18 cellular contexts compared by ENCODE assay signal in genomic region chr4:141376769-141377168, GRCh38.
DNase-seq lines count a peak whose midpoint lies in the region; ATAC-seq and TF ChIP-seq lines count a peak whose summit lies in the region.
"Had no signal": no experiment of that assay in that cellular context is flagged by ENCODE, and none has a peak within 500 bp of the region (broad histone marks: within the 10 kb centered on the region; RNA-seq: fewer than 3 reads in every experiment).

No MANE protein-coding gene starts in this region.

- no peak overlapping the region for H3K4me3 ChIP-seq in vagina
- H3K4me3 ChIP-seq: adrenal gland, gastrocnemius medialis, skin epidermis had no signal

- H3K27ac ChIP-seq in vagina: no peak overlapping the region
- H3K27ac ChIP-seq: adrenal gland, gastrocnemius medialis, skin epidermis had no signal

- DNase-seq in natural killer cell: no peak
- no peak for DNase-seq in endothelial cell (ENCODE audit: low spot score)
- DNase-seq in vagina (ENCODE audit: extremely low spot score in 2 of 2): no peak
- no peak for DNase-seq in erythroblast (lab: John Stamatoyannopoulos, UW)
- DNase-seq: activated CD4-positive, alpha-beta T cell treated with anti-CD3 and anti-CD28 coated beads for 48 hours; activated CD8-positive, alpha-beta memory T cell treated with anti-CD3 and anti-CD28 coated beads, Interleukin-2, amount 50 U/mL, for 4 hours; activated effector memory CD4-positive, alpha-beta T cell treated with anti-CD3 and anti-CD28 coated beads, Interleukin-2, amount 50 U/mL, for 16 hours; adrenal gland; BE2C; gastrocnemius medialis; NCI-H1436; nephron progenitor cell; stimulated activated CD4-positive, alpha-beta T cell treated with anti-CD3 and anti-CD28 coated beads, Interleukin-4, amount 100 ng/mL, for 4 hours had no signal

- no peaks in the 10 kb centered on the region for H3K27me3 ChIP-seq in vagina
- H3K27me3 ChIP-seq: adrenal gland, BE2C, gastrocnemius medialis had no signal

- intact Hi-C loops in natural killer cell (cut with micrococcal nuclease) (no loop called here), vagina (cut with DNase I) (no loop called here)

- no peak for TF ChIP-seq POLR2A in vagina (IDR thresholded peaks at IDR 0.05)
- no peak for TF ChIP-seq POLR2A in erythroblast (IDR thresholded peaks at IDR 0.05; ENCODE audit: low read length)

- H3K36me3 ChIP-seq in vagina: no peaks in the 10 kb centered on the region
- H3K36me3 ChIP-seq: adrenal gland, BE2C, gastrocnemius medialis had no signal

- H3K27ac Mint-ChIP-seq in natural killer cell (no peak overlapping the region), endothelial cell (ENCODE audit: unreplicated experiment) (no peak overlapping the region)
- H3K27ac Mint-ChIP-seq: nephron progenitor cell, progenitor cell of endocrine pancreas had no signal

- ATAC-seq in GM19324 (IDR thresholded peaks at IDR 0.05; ENCODE audit: low FRiP score, unreplicated experiment): peak; percentile 95
- peak; percentile 70 for ATAC-seq in HG02610 (IDR thresholded peaks at IDR 0.05; ENCODE audit: unreplicated experiment)
- ATAC-seq in HG03280 (IDR thresholded peaks at IDR 0.05; ENCODE audit: unreplicated experiment): peak; percentile 85
- no peak for ATAC-seq in natural killer cell
- ATAC-seq: gastrocnemius medialis had no signal

- TF ChIP-seq CTCF in natural killer cell (IDR thresholded peaks at IDR 0.05) (no peak), endothelial cell (IDR thresholded peaks at IDR 0.05; ENCODE audit: unreplicated experiment) (no peak), vagina (IDR thresholded peaks at IDR 0.05) (no peak)

- H3K4me1 ChIP-seq in vagina: no peaks in the 10 kb centered on the region
- H3K4me1 ChIP-seq: adrenal gland, BE2C, gastrocnemius medialis had no signal

- no peaks in the 10 kb centered on the region for H3K9me3 ChIP-seq in vagina
- H3K9me3 ChIP-seq: adrenal gland, gastrocnemius medialis had no signal

- H3K27me3 Mint-ChIP-seq in natural killer cell (ENCODE audit: low read depth in 2 of 2): no peaks in the 10 kb centered on the region
- H3K27me3 Mint-ChIP-seq in endothelial cell (ENCODE audit: unreplicated experiment): peaks cover 3% of the 10 kb centered on the region
- H3K27me3 Mint-ChIP-seq: progenitor cell of endocrine pancreas had no signal

- H3K36me3 Mint-ChIP-seq in natural killer cell (peaks cover 5% of the 10 kb centered on the region), endothelial cell (ENCODE audit: low read depth, unreplicated experiment) (peaks cover 4% of the 10 kb centered on the region)

- H3K4me3 Mint-ChIP-seq in natural killer cell (no peak overlapping the region), endothelial cell (ENCODE audit: unreplicated experiment) (no peak overlapping the region)
- H3K4me3 Mint-ChIP-seq: nephron progenitor cell had no signal

- H3K4me1 Mint-ChIP-seq in natural killer cell (no peaks in the 10 kb centered on the region), endothelial cell (ENCODE audit: unreplicated experiment) (no peaks in the 10 kb centered on the region)
- H3K4me1 Mint-ChIP-seq: nephron progenitor cell had no signal

- H3K9me3 Mint-ChIP-seq in natural killer cell: peaks cover 6 to 10% of the 10 kb centered on the region in 2 donors
- peaks cover 10% of the 10 kb centered on the region for H3K9me3 Mint-ChIP-seq in endothelial cell (ENCODE audit: unreplicated experiment)

Comparison
In these comparisons a context has a peak if more than half of its experiments do, and no peak if none do; other contexts are left out.
1. ATAC-seq: peak in GM19324 (single experiment), HG02610 (single experiment) and HG03280 (single experiment); none in natural killer cell (0 of 3).